In the genomic region with DNA sequence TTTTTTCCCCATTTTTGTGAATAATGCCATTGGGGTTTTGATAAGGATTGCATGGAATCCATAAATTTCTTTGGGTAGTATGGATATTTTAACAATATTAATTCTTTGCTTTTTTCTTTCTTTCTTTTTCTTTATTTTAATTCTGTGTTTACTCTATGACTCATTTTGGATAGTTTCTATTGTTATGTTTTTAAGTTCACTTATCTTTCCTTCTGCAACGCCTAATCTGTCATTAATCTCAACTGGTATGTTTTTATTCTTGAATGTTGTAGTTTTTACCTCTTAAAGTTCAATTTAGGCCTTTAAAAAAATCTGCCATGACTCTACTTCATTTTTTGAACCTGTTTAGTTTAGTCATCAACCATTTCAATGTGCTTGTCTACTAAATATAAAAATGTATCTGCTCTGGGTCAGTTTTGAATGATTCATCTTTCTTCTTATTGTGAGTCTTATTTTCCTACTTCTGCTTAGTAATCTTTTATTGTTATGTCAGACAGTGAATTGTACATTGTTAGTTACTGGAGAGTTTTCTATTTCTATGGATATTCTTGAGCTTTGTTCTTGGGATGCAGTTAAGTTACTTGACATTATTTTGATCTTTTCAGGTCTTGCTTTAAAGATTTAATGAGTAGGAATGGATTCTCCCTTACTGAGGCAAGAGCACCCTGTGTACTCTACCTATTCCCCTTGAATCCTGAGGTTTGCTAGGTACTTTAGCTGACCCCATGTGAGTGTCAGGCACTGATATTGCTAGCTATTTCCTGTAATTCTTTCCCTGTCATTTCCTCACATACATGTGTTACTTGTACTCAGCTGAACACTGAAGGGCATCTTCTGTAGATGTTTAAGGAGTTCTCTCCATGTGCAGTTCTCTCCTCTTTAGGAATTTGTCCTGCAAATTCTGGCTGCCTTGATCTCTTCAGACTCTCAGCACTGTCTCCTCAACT, we compare ENCODE assay signal across 16 cellular contexts.
"Had no signal": no experiment of that assay in that cellular context is flagged by ENCODE, and none has a peak within 500 bp of the region (broad histone marks: within the 10 kb centered on the region; RNA-seq: fewer than 3 reads in every experiment).

No MANE protein-coding gene starts in this region.

- H3K27me3 Mint-ChIP-seq: central memory CD8-positive, alpha-beta T cell; dendritic cell treated with granulocyte-macrophage colony-stimulating factor and Interleukin-4, amounts not matched to agents 40 ng/mL and 50 ng/mL, for 4 days had no signal

- H3K4me1 Mint-ChIP-seq: central memory CD8-positive, alpha-beta T cell; natural killer cell had no signal

- H3K36me3 ChIP-seq: heart left ventricle, left lung, sigmoid colon, thoracic aorta had no signal

- ATAC-seq: activated CD4-positive, CD25-positive, alpha-beta regulatory T cell treated with anti-CD3 and anti-CD28 coated beads, Interleukin-2, amount 50 U/mL, for 24 hours; activated T-cell treated with anti-CD3 and anti-CD28 coated beads, Interleukin-2, amount 50 U/mL, for 4 hours; heart left ventricle; left lung; natural killer cell; stimulated activated naive CD8-positive, alpha-beta T cell treated with anti-CD3 and anti-CD28 coated beads, Interleukin-15, Interleukin-2, amounts not matched to agents 100 U/mL and 50 U/mL, for 24 hours had no signal

- H3K4me3 Mint-ChIP-seq: activated T-cell treated with anti-CD3 and anti-CD28 coated beads, Interleukin-2, amount 50 U/mL, for 4 hours; central memory CD8-positive, alpha-beta T cell; dendritic cell treated with granulocyte-macrophage colony-stimulating factor and Interleukin-4, amounts not matched to agents 40 ng/mL and 50 ng/mL, for 4 days; natural killer cell had no signal

- H3K4me1 ChIP-seq: heart left ventricle, left lung, sigmoid colon had no signal

- DNase-seq: activated CD4-positive, alpha-beta T cell treated with anti-CD3 and anti-CD28 coated beads, Interleukin-2, amount 50 U/mL, for 4 hours; activated gamma-delta T cell treated with Interleukin-2 at 50 U/mL for 16 hours; activated T-cell treated with anti-CD3 and anti-CD28 coated beads, Interleukin-2, amount 50 U/mL, for 4 hours; heart left ventricle; left lung; natural killer cell; occipital lobe; sigmoid colon; stimulated activated CD4-positive, alpha-beta T cell treated with anti-CD3 and anti-CD28 coated beads, Interleukin-2, amount 100 ng/mL, for 48 hours; stimulated activated naive CD8-positive, alpha-beta T cell treated with anti-CD3 and anti-CD28 coated beads, Interleukin-15, Interleukin-2, amounts not matched to agents 100 U/mL and 50 U/mL, for 24 hours had no signal

- FAIRE-seq: frontal cortex, keratinocyte had no signal

- H3K4me3 ChIP-seq: heart left ventricle, left lung, sigmoid colon, thoracic aorta had no signal

- H3K9me3 ChIP-seq: thoracic aorta had no signal

- H3K27ac ChIP-seq: heart left ventricle, left lung, sigmoid colon, thoracic aorta had no signal

- H3K27ac Mint-ChIP-seq: dendritic cell treated with granulocyte-macrophage colony-stimulating factor and Interleukin-4, amounts not matched to agents 40 ng/mL and 50 ng/mL, for 4 days; natural killer cell had no signal

- H3K27me3 ChIP-seq: heart left ventricle, left lung, sigmoid colon had no signal
